In genomic region chr3:46861293-46861995, GRCh38 we compare ENCODE assay signal across 18 cellular contexts. TPM values are rescaled to one million over a fixed set of nuclear protein-coding genes. Genes with fewer than 3 reads are reported as not detected.
DNase-seq lines count a peak whose midpoint lies in the region; ATAC-seq and TF ChIP-seq lines count a peak whose summit lies in the region.
"Had no signal": no experiment of that assay in that cellular context is flagged by ENCODE, and none has a peak within 500 bp of the region (broad histone marks: within the 10 kb centered on the region; RNA-seq: fewer than 3 reads in every experiment).

No MANE protein-coding gene starts in this region.

- H3K4me3 ChIP-seq in BLaER1 = no peak overlapping the region
- no peak overlapping the region for H3K4me3 ChIP-seq in RWPE2 (ENCODE audit: severe bottlenecking)
- H3K4me3 ChIP-seq in heart right ventricle = peak overlapping the region; percentile 50 to 69 (median 59)
- H3K4me3 ChIP-seq: neural progenitor cell, stomach had no signal

- no peaks in the 10 kb centered on the region for H3K36me3 ChIP-seq in BLaER1
- no peaks in the 10 kb centered on the region for H3K36me3 ChIP-seq in RWPE2 (ENCODE audit: low read depth)
- peaks cover 0 to 40% (median 0%) of the 10 kb centered on the region in 9 donors for H3K36me3 ChIP-seq in heart right ventricle
- H3K36me3 ChIP-seq: neural progenitor cell, stomach had no signal

- peak; percentile 45 for DNase-seq in RWPE2 (ENCODE audit: low spot score)
- peak; percentile 53 to 81 for DNase-seq in heart right ventricle
- peak; percentile 72 for DNase-seq in posterior vena cava (ENCODE audit: low spot score)
- no peak for DNase-seq in effector CD4-positive, alpha-beta T cell
- DNase-seq in DMS 273 treated with DMSO at 0.1 percent for 48 hours (lab: John Stamatoyannopoulos, UW) = no peak
- no peak for DNase-seq in activated gamma-delta T cell (lab: John Stamatoyannopoulos, UW)
- no peak for DNase-seq in NCI-H1105 treated with DMSO at 0.1 percent for 48 hours (lab: John Stamatoyannopoulos, UW)
- DNase-seq: GOT3; kidney glomerular epithelial cell; midbrain; NCI-H146; NCI-H345; retina; stimulated activated CD4-positive, alpha-beta T cell treated with anti-CD3 and anti-CD28 coated beads, Interleukin-2, amount 100 ng/mL, for 24 hours; stomach had no signal

- H3K27me3 ChIP-seq in BLaER1 (no peaks in the 10 kb centered on the region), RWPE2 (ENCODE audit: insufficient read depth, poor library complexity, severe bottlenecking) (no peaks in the 10 kb centered on the region), heart right ventricle (no peaks in the 10 kb centered on the region)
- H3K27me3 ChIP-seq: neural progenitor cell had no signal

- H4K20me1 ChIP-seq in BLaER1 = no peaks in the 10 kb centered on the region

- peaks cover 38% of the 10 kb centered on the region for H3K4me1 ChIP-seq in BLaER1
- H3K4me1 ChIP-seq in RWPE2 (ENCODE audit: insufficient read depth, poor library complexity, severe bottlenecking) = no peaks in the 10 kb centered on the region
- peaks cover 0 to 59% (median 15%) of the 10 kb centered on the region in 9 donors for H3K4me1 ChIP-seq in heart right ventricle

- intact Hi-C loops in heart right ventricle (cut with DNase I) (loop anchor here in 1 of 10 donors (10.0 kb wide), 1 partner anchor 463 kb away; no protein-coding TSS in a partner anchor), posterior vena cava (cut with DNase I) (loop anchor here in 1 of 2 donors (5.0 to 10.0 kb wide), 2 partner anchors 36 to 157 kb away; partner anchors contain the start of gene TMIE)

- no peak overlapping the region; the same call in 1 of the 2 replicates for H3K27ac ChIP-seq in BLaER1
- H3K27ac ChIP-seq in RWPE2 (ENCODE audit: poor library complexity, severe bottlenecking) = no peak overlapping the region
- H3K27ac ChIP-seq in heart right ventricle = peak overlapping the region; percentile 84 to 98 (median 93)
- H3K27ac ChIP-seq: neural progenitor cell, stomach had no signal

- 28 to 43% methylated on average over 12 of the region's 12 CpGs for WGBS in heart right ventricle, 2 donors

- ATAC-seq in RWPE2 (ENCODE audit: low read depth) = no peak
- ATAC-seq in heart right ventricle = peak; percentile 14 to 60 (median 41)

- TF ChIP-seq CTCF in RWPE2 (IDR thresholded peaks at IDR 0.05; ENCODE audit: poor library complexity, severe bottlenecking) (no peak), heart right ventricle (IDR thresholded peaks at IDR 0.05) (no peak)

- H3K9ac ChIP-seq in BLaER1 = peak overlapping the region; percentile 22; the same call in 1 of the 2 replicates
- H3K9ac ChIP-seq: neural progenitor cell had no signal

- H3K9me3 ChIP-seq in BLaER1 (no peaks in the 10 kb centered on the region), RWPE2 (ENCODE audit: severe bottlenecking) (no peaks in the 10 kb centered on the region), heart right ventricle (no peaks in the 10 kb centered on the region)
- H3K9me3 ChIP-seq: Caco-2, stomach had no signal

- H3K4me2 ChIP-seq in BLaER1 = peak overlapping the region; percentile 70
- H3K4me2 ChIP-seq: neural progenitor cell had no signal

RNA-seq across cellular contexts. Expression of gene MYL3, which starts 1.8 kb away (rescaled TPM):
- total RNA-seq in heart right ventricle (1,000 to 10,000 TPM; 5,377 to 9,904 (median 7,431) TPM), posterior vena cava (1 to 10 TPM; 3.2 to 5.9 TPM)
- 1,000 to 10,000 TPM; 7,541 to 8,578 TPM for polyA plus RNA-seq in heart right ventricle

RNA-seq across cellular contexts. Expression of gene PTH1R, which starts 16.1 kb away (rescaled TPM):
- total RNA-seq in heart right ventricle = 10 to 100 TPM in 2 of 10 donors, 1 to 10 TPM in 8; 1.5 to 18.5 (median 3.0) TPM
- 10 to 100 TPM; 12.8 to 89.8 TPM for polyA plus RNA-seq in heart right ventricle
- 10 to 100 TPM in 1 of 2 donors, 1 to 10 TPM in 1; 5.8 to 17.9 TPM for total RNA-seq in posterior vena cava

Comparison
In these comparisons a context has a peak if more than half of its experiments do, and no peak if none do; other contexts are left out.
1. H3K27ac ChIP-seq: peak in heart right ventricle (10 of 10); none in BLaER1 (single experiment) and RWPE2 (single experiment).
2. H3K4me3 ChIP-seq: peak in heart right ventricle (10 of 10); none in BLaER1 (single experiment) and RWPE2 (single experiment).
3. DNase-seq: peak in RWPE2 (single experiment), heart right ventricle (2 of 2) and posterior vena cava (single experiment); none in effector CD4-positive, alpha-beta T cell (single experiment), DMS 273 treated with DMSO at 0.1 percent for 48 hours (single experiment), activated gamma-delta T cell (single experiment) and NCI-H1105 treated with DMSO at 0.1 percent for 48 hours (single experiment).
4. RNA of gene MYL3, which starts 1.8 kb away (total RNA-seq): 5,377 to 9,904 TPM in heart right ventricle; 3.2 to 5.9 TPM in posterior vena cava; every median in the first group is over 100 times any median in the second.